In the genomic region with DNA sequence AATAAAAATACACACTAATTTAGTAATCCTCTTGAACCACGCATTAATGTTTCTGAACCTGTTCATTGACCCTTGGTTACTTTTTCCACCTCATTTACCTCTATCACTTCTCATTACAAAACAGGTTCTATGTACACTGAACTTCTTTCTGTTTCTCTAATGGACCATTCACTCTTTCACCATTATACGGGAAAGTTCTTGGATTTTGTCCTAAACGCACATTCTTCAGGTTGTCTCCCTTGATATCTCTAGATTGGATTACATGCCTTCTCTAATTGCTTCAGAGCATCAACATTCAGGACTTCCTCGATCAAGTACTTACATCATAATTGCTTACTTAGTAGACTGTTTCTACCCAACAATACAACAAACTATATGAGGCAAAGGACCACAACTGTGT, we compare ENCODE assay signal across 27 cellular contexts.
"Had no signal": no experiment of that assay in that cellular context is flagged by ENCODE, and none has a peak within 500 bp of the region (broad histone marks: within the 10 kb centered on the region; RNA-seq: fewer than 3 reads in every experiment).

No MANE protein-coding gene starts in this region.

- H3K4me3 ChIP-seq: SK-N-MC had no signal

- H3K4me1 Mint-ChIP-seq: activated B cell treated with CpG ODN at 0.5 μM for 24 hours; activated CD4-positive, alpha-beta T cell treated with anti-CD3 and anti-CD28 coated beads, Interleukin-2, amount 10 ng/mL, durations not matched to agents 24 days and 14 days; activated CD8-positive, alpha-beta memory T cell treated with anti-CD3 and anti-CD28 coated beads, Interleukin-2, amount 10 ng/mL, durations not matched to agents 7 days and 5 days; activated naive CD4-positive, alpha-beta T cell treated with anti-CD3 and anti-CD28 coated beads, Interleukin-2, amount 10 ng/mL, durations not matched to agents 7 days and 5 days; activated naive CD8-positive, alpha-beta T cell treated with anti-CD3 and anti-CD28 coated beads for 36 hours; activated T-helper 17 cell treated with anti-CD3 and anti-CD28 coated beads, Interleukin-2, amount 50 U/mL, for 72 hours; brain; central memory CD8-positive, alpha-beta T cell; T-cell had no signal

- FAIRE-seq: TTC549 had no signal

- H3K4me3 Mint-ChIP-seq: activated B cell treated with CpG ODN at 0.5 μM for 24 hours; activated CD4-positive, alpha-beta T cell treated with anti-CD3 and anti-CD28 coated beads, Interleukin-2, amount 10 ng/mL, durations not matched to agents 24 days and 14 days; activated CD8-positive, alpha-beta memory T cell treated with anti-CD3 and anti-CD28 coated beads, Interleukin-2, amount 10 ng/mL, durations not matched to agents 7 days and 5 days; activated naive CD4-positive, alpha-beta T cell treated with anti-CD3 and anti-CD28 coated beads, Interleukin-2, amount 10 ng/mL, durations not matched to agents 7 days and 5 days; activated naive CD8-positive, alpha-beta T cell treated with anti-CD3 and anti-CD28 coated beads for 36 hours; activated T-helper 17 cell treated with anti-CD3 and anti-CD28 coated beads, Interleukin-2, amount 50 U/mL, for 72 hours; brain; central memory CD8-positive, alpha-beta T cell; T-cell had no signal

- H3K27ac Mint-ChIP-seq: activated B cell treated with CpG ODN at 0.5 μM for 24 hours; activated CD4-positive, alpha-beta T cell treated with anti-CD3 and anti-CD28 coated beads, Interleukin-2, amount 10 ng/mL, durations not matched to agents 24 days and 14 days; activated CD8-positive, alpha-beta memory T cell treated with anti-CD3 and anti-CD28 coated beads, Interleukin-2, amount 10 ng/mL, durations not matched to agents 7 days and 5 days; activated naive CD4-positive, alpha-beta T cell treated with anti-CD3 and anti-CD28 coated beads, Interleukin-2, amount 10 ng/mL, durations not matched to agents 7 days and 5 days; activated naive CD8-positive, alpha-beta T cell treated with anti-CD3 and anti-CD28 coated beads for 36 hours; activated T-helper 17 cell treated with anti-CD3 and anti-CD28 coated beads, Interleukin-2, amount 50 U/mL, for 72 hours; brain; T-cell had no signal

- H3K36me3 Mint-ChIP-seq: activated CD8-positive, alpha-beta memory T cell treated with anti-CD3 and anti-CD28 coated beads, Interleukin-2, amount 10 ng/mL, durations not matched to agents 7 days and 5 days; activated naive CD4-positive, alpha-beta T cell treated with anti-CD3 and anti-CD28 coated beads, Interleukin-2, amount 10 ng/mL, durations not matched to agents 7 days and 5 days; activated naive CD8-positive, alpha-beta T cell treated with anti-CD3 and anti-CD28 coated beads for 36 hours; brain; T-cell had no signal

- H3K27me3 Mint-ChIP-seq: activated B cell treated with CpG ODN at 0.5 μM for 24 hours; activated CD4-positive, alpha-beta T cell treated with anti-CD3 and anti-CD28 coated beads, Interleukin-2, amount 10 ng/mL, durations not matched to agents 24 days and 14 days; activated CD8-positive, alpha-beta memory T cell treated with anti-CD3 and anti-CD28 coated beads, Interleukin-2, amount 10 ng/mL, durations not matched to agents 7 days and 5 days; activated naive CD4-positive, alpha-beta T cell treated with anti-CD3 and anti-CD28 coated beads, Interleukin-2, amount 10 ng/mL, durations not matched to agents 7 days and 5 days; activated T-helper 17 cell treated with anti-CD3 and anti-CD28 coated beads, Interleukin-2, amount 50 U/mL, for 72 hours; central memory CD8-positive, alpha-beta T cell; T-cell had no signal

- H3K9me3 Mint-ChIP-seq: activated B cell treated with CpG ODN at 0.5 μM for 24 hours; activated CD4-positive, alpha-beta T cell treated with anti-CD3 and anti-CD28 coated beads, Interleukin-2, amount 10 ng/mL, durations not matched to agents 24 days and 14 days; activated T-helper 17 cell treated with anti-CD3 and anti-CD28 coated beads, Interleukin-2, amount 50 U/mL, for 72 hours had no signal

- DNase-seq: activated B cell treated with CpG ODN at 0.5 μM for 24 hours; activated CD4-positive, alpha-beta T cell treated with anti-CD3 and anti-CD28 coated beads for 1 hour; activated CD4-positive, alpha-beta T cell treated with anti-CD3 and anti-CD28 coated beads, Interleukin-2, amount 10 ng/mL, durations not matched to agents 24 days and 14 days; activated CD4-positive, alpha-beta T cell treated with anti-CD3 and anti-CD28 coated beads, Interleukin-2, amount 50 U/mL, for 48 hours; activated CD8-positive, alpha-beta memory T cell treated with anti-CD3 and anti-CD28 coated beads, Interleukin-2, amount 10 ng/mL, durations not matched to agents 7 days and 5 days; activated gamma-delta T cell treated with Interleukin-2 at 50 U/mL for 16 hours; activated naive CD4-positive, alpha-beta T cell treated with anti-CD3 and anti-CD28 coated beads, Interleukin-2, amount 10 ng/mL, durations not matched to agents 7 days and 5 days; activated naive CD8-positive, alpha-beta T cell treated with anti-CD3 and anti-CD28 coated beads for 36 hours; activated T-cell treated with anti-CD3 and anti-CD28 coated beads, Interleukin-2, amount 50 U/mL, for 48 hours; Kasumi-1; KBM-7; NCI-H1105 treated with DMSO at 0.1 percent for 48 hours; NCI-H1436 treated with DMSO at 0.1 percent for 48 hours; NCI-H187; NCI-H2171; NCI-H2227 treated with DMSO at 0.1 percent for 48 hours; NCI-H446 treated with DMSO at 0.1 percent for 48 hours; NCI-H524 treated with DMSO at 0.1 percent for 48 hours; NCI-H774; T-cell; T-helper 2 cell; T1000 had no signal

- H3K27ac ChIP-seq: SK-N-MC had no signal
